Comparison of ENCODE assay signal across 8 cellular contexts in genomic region chr20:41617059-41617921, GRCh38. TPM values are rescaled to one million over a fixed set of nuclear protein-coding genes. Genes with fewer than 3 reads are reported as not detected.
DNase-seq lines count a peak whose midpoint lies in the region; ATAC-seq and TF ChIP-seq lines count a peak whose summit lies in the region.

No MANE protein-coding gene starts in this region.

- H3K27me3 ChIP-seq in osteoblast (ENCODE audit: insufficient read depth, low read length) (no peaks in the 10 kb centered on the region), aorta (ENCODE audit: control insufficient read depth in 1 of 2, insufficient read depth in 2 of 2, low read length in 1 of 2) (no peaks in the 10 kb centered on the region)

- ATAC-seq in HG02763 (IDR thresholded peaks at IDR 0.05; ENCODE audit: unreplicated experiment) = peak; percentile 6
- no peak for ATAC-seq in aorta (ENCODE audit: low FRiP score)

- 2% methylated on average over 38 of the region's 38 CpGs for WGBS in aorta, 2 donors

- peaks cover 20% of the 10 kb centered on the region for H3K4me1 ChIP-seq in osteoblast (ENCODE audit: insufficient read depth, low read length)
- peaks cover 3 to 15% of the 10 kb centered on the region in 2 donors for H3K4me1 ChIP-seq in aorta (ENCODE audit: control insufficient read depth in 1 of 2, insufficient read depth in 2 of 2, low read length in 2 of 2)

- H3K4me2 ChIP-seq in osteoblast (ENCODE audit: insufficient read depth, low read length) = peak overlapping the region; percentile 80

- no peak for TF ChIP-seq CTCF in osteoblast (IDR thresholded peaks at IDR 0.05; ENCODE audit: extremely low read depth, low read depth, low read length)

- DNase-seq in DMS 273 (lab: John Stamatoyannopoulos, UW; ENCODE audit: unreplicated experiment) (peak; percentile 77), DMS 273 treated with DMSO at 0.1 percent for 48 hours (lab: John Stamatoyannopoulos, UW) (no peak), NCI-H774 (lab: John Stamatoyannopoulos, UW) (peak; percentile 22), germinal center (ENCODE audit: low spot score) (peak; percentile 36), osteoblast (ENCODE audit: insufficient read length, low spot score, missing footprints) (peak; percentile 90), aorta (peak; percentile 63 to 83)
- DNase-seq in activated T-helper 1 cell treated with anti-CD3 and anti-CD28 coated beads, Interleukin-2, amount 50 U/mL, for 16 hours (ENCODE audit: low read depth in 1 of 2, low spot score in 1 of 2) = peak; percentile 9 to 17

- H3K27ac ChIP-seq in osteoblast (ENCODE audit: low read depth, low read length) (no peak overlapping the region), aorta (ENCODE audit: low read depth in 1 of 2, low read length in 2 of 2) (peak overlapping the region in 1 of 2 donors; percentile 26)

- intact Hi-C loops in aorta (cut with DNase I) = loop anchor here in 1 of 2 donors (10.0 kb wide), 1 partner anchor 132 kb away; no protein-coding TSS in a partner anchor

- H3K79me2 ChIP-seq in osteoblast (ENCODE audit: insufficient read depth, low read length) = peaks cover 50% of the 10 kb centered on the region

- H2AFZ ChIP-seq in osteoblast (ENCODE audit: low read length) = peak overlapping the region; percentile 8

- H3K4me3 ChIP-seq in osteoblast (ENCODE audit: insufficient read depth, low read length) = peak overlapping the region; percentile 78
- H3K4me3 ChIP-seq in aorta (ENCODE audit: low read length in 2 of 2) = peak overlapping the region; percentile 99

- H3K9me3 ChIP-seq in osteoblast (ENCODE audit: low read depth, low read length) (no peaks in the 10 kb centered on the region), aorta (ENCODE audit: control insufficient read depth, low read length) (no peaks in the 10 kb centered on the region)

- H4K20me1 ChIP-seq in osteoblast (ENCODE audit: insufficient read depth, low read length) = peaks cover 37% of the 10 kb centered on the region

- H3K36me3 ChIP-seq in osteoblast (ENCODE audit: insufficient read depth, low read length) (no peaks in the 10 kb centered on the region), aorta (ENCODE audit: control insufficient read depth in 1 of 2, insufficient read depth in 2 of 2, low read length in 1 of 2) (no peaks in the 10 kb centered on the region)

RNA-seq across cellular contexts. Expression of gene CHD6, which starts 0.9 kb away (rescaled TPM):
- total RNA-seq in osteoblast (32.2 and 34.2 TPM in 2 replicates), aorta (10 to 100 TPM; 65.9 to 72.3 TPM)
- polyA plus RNA-seq in aorta = 100 to 1,000 TPM in 1 of 2 donors, 1 to 10 TPM in 1; 3.3 to 126 TPM
